1 cellular context compared by ENCODE assay signal in the genomic region with DNA sequence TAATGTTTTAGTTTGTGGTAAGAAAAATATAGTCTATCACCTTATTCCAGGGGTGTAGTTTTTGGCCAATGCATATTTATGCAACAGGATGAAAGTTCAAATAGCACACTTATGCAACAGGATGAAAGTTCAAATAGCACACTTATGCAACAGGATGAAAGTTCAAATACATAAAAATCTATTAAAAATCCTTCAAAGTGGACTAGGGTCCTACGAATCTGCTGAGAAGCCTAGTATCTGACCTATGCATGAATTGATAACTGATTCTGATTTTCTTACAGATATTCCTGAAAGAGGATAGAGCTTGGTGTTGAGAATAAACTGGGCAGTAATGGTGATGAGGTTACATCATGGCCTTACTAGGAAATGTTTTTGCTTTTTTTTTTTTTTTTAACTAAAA.
TF ChIP-seq lines count a peak whose summit lies in the region.

No MANE protein-coding gene starts in this region.

TF ChIP-seq in neural cell, 6 proteins besides CTCF, POLR2A, EP300 and RAD21 (continued from another document):
- TF ChIP-seq, protein P1, sequence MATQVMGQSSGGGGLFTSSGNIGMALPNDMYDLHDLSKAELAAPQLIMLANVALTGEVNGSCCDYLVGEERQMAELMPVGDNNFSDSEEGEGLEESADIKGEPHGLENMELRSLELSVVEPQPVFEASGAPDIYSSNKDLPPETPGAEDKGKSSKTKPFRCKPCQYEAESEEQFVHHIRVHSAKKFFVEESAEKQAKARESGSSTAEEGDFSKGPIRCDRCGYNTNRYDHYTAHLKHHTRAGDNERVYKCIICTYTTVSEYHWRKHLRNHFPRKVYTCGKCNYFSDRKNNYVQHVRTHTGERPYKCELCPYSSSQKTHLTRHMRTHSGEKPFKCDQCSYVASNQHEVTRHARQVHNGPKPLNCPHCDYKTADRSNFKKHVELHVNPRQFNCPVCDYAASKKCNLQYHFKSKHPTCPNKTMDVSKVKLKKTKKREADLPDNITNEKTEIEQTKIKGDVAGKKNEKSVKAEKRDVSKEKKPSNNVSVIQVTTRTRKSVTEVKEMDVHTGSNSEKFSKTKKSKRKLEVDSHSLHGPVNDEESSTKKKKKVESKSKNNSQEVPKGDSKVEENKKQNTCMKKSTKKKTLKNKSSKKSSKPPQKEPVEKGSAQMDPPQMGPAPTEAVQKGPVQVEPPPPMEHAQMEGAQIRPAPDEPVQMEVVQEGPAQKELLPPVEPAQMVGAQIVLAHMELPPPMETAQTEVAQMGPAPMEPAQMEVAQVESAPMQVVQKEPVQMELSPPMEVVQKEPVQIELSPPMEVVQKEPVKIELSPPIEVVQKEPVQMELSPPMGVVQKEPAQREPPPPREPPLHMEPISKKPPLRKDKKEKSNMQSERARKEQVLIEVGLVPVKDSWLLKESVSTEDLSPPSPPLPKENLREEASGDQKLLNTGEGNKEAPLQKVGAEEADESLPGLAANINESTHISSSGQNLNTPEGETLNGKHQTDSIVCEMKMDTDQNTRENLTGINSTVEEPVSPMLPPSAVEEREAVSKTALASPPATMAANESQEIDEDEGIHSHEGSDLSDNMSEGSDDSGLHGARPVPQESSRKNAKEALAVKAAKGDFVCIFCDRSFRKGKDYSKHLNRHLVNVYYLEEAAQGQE (IDR thresholded peaks at IDR 0.05; ENCODE audit: borderline replicate concordance), result no peak
- TF ChIP-seq EZH2 (IDR thresholded peaks at IDR 0.05; ENCODE audit: borderline replicate concordance, insufficient read depth, low read length, poor library complexity, severe bottlenecking) (no peak), POLR2AphosphoS5 (IDR thresholded peaks at IDR 0.05) (no peak)
TF ChIP-seq in neural cell: peak in this region for 0.
